ENCODE assay signal across 9 cellular contexts in genomic region chr3:99901200-99901926, GRCh38.
DNase-seq lines count a peak whose midpoint lies in the region; ATAC-seq and TF ChIP-seq lines count a peak whose summit lies in the region.
"Had no signal": no experiment of that assay in that cellular context is flagged by ENCODE, and none has a peak within 500 bp of the region (broad histone marks: within the 10 kb centered on the region; RNA-seq: fewer than 3 reads in every experiment).

No MANE protein-coding gene starts in this region.

- H3K9me3 ChIP-seq in heart right ventricle: no peaks in the 10 kb centered on the region
- no peaks in the 10 kb centered on the region for H3K9me3 ChIP-seq in testis

- intact Hi-C loops in heart right ventricle (cut with DNase I): no loop called here
- intact Hi-C loops in testis (cut with DNase I; ENCODE audit: low total_unique reads): no loop called here

- H3K4me1 ChIP-seq in heart right ventricle (peaks cover 0 to 27% (median 16%) of the 10 kb centered on the region in 9 donors), testis (peaks cover 11% of the 10 kb centered on the region)

- no peak for TF ChIP-seq POLR2A in testis (IDR thresholded peaks at IDR 0.05)

- DNase-seq in DMS53 (lab: John Stamatoyannopoulos, UW) (peak; percentile 5), DMS53 treated with DMSO at 0.1 percent for 48 hours (lab: John Stamatoyannopoulos, UW; ENCODE audit: unreplicated experiment) (no peak), SW 1271 (lab: John Stamatoyannopoulos, UW) (peak; percentile 89 to 98), heart right ventricle (no peak), testis (peak; percentile 33)
- DNase-seq: occipital lobe had no signal

- H3K27me3 ChIP-seq in heart right ventricle (no peaks in the 10 kb centered on the region), testis (no peaks in the 10 kb centered on the region)

- TF ChIP-seq CTCF in heart right ventricle (IDR thresholded peaks at IDR 0.05) (no peak), testis (IDR thresholded peaks at IDR 0.05) (no peak)

- WGBS in heart right ventricle, 2 donors: 34 to 47% methylated on average over 6 of the region's 6 CpGs
- WGBS in testis, 2 donors: 41 to 52% methylated on average over 6 of the region's 6 CpGs

- no peaks in the 10 kb centered on the region for H3K36me3 ChIP-seq in heart right ventricle
- H3K36me3 ChIP-seq in testis (ENCODE audit: low read depth, missing control alignments): no peaks in the 10 kb centered on the region

- peak in 7 of 8 donors; percentile 50 to 86 (median 71) for ATAC-seq in heart right ventricle
- no peak for ATAC-seq in GM21723 (IDR thresholded peaks at IDR 0.05; ENCODE audit: unreplicated experiment)
- ATAC-seq in HG02588 (IDR thresholded peaks at IDR 0.05; ENCODE audit: unreplicated experiment): no peak
- no peak for ATAC-seq in HG03521 (IDR thresholded peaks at IDR 0.05; ENCODE audit: unreplicated experiment)

- H3K4me3 ChIP-seq in heart right ventricle: peak overlapping the region in 1 of 10 donors; percentile 5
- H3K4me3 ChIP-seq in testis: no peak overlapping the region

- H3K27ac ChIP-seq in heart right ventricle: peak overlapping the region in 8 of 10 donors; percentile 28 to 79 (median 50)
- H3K27ac ChIP-seq in testis: peak overlapping the region; percentile 0 to 47

Comparison
In these comparisons a context has a peak if more than half of its experiments do, and no peak if none do; other contexts are left out.
1. DNase-seq: peak in DMS53 (single experiment), SW 1271 (2 of 2) and testis (single experiment); none in DMS53 treated with DMSO at 0.1 percent for 48 hours (single experiment) and heart right ventricle (0 of 2).
2. ATAC-seq: peak in heart right ventricle (7 of 8); none in GM21723 (single experiment), HG02588 (single experiment) and HG03521 (single experiment).